In the genomic region with DNA sequence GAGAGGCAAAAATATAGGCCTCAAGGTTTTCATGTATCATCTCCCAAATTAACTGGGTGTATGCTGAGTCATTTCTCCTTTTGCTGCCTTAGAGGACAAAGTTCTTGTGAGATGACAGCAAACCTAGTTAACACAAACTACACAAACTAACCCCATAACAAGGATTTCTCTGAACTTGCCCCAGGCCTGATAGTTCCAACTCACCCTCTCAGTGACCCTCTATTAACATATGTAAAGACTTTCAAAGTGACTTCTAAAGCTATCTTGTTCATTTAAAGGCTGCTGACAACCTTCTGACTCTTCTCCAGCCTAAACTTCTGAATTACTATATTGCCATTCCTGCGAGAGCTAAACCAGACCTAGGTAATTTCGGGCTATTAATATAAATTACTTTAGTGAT, we compare ENCODE assay signal across 33 cellular contexts.
"Had no signal": no experiment of that assay in that cellular context is flagged by ENCODE, and none has a peak within 500 bp of the region (broad histone marks: within the 10 kb centered on the region; RNA-seq: fewer than 3 reads in every experiment).

No MANE protein-coding gene starts in this region.

- DNase-seq: hypothalamus; immature natural killer cell; kidney; left colon; left lung; lower lobe of right lung; mammary epithelial cell; mesenchymal stem cell; midbrain; mucosa of descending colon; naive thymus-derived CD8-positive, alpha-beta T cell; nucleus accumbens; pancreas; posterior cingulate gyrus; retina; right cardiac atrium; stimulated activated CD4-positive, alpha-beta T cell treated with anti-CD3 and anti-CD28 coated beads, Interleukin-12 subunit alpha, Interleukin-12 subunit beta, amount 100 ng/mL, for 4 hours; stimulated activated CD4-positive, alpha-beta T cell treated with anti-CD3 and anti-CD28 coated beads, Interleukin-15, amount 100 ng/mL, for 24 hours; stimulated activated CD4-positive, alpha-beta T cell treated with anti-CD3 and anti-CD28 coated beads, Interleukin-2, amount 100 ng/mL, for 24 hours; stimulated activated CD4-positive, alpha-beta T cell treated with anti-CD3 and anti-CD28 coated beads, Interleukin-4, amount 100 ng/mL, for 1 hour; stimulated activated naive B cell treated with anti-CD40 and anti-IgM and Interleukin-4, amounts not matched to agents 10 μg/mL and 1 μg/mL and 100 μg/mL, for 72 hours; stimulated activated naive CD8-positive, alpha-beta T cell treated with anti-CD3 and anti-CD28 coated beads, Interleukin-15, Interleukin-2, amounts not matched to agents 100 U/mL and 50 U/mL, for 24 hours; stomach; testis; thyroid gland; transverse colon; upper lobe of left lung had no signal

- H3K36me3 Mint-ChIP-seq: immature natural killer cell; stimulated activated naive B cell treated with anti-CD40 and anti-IgM and Interleukin-4, amounts not matched to agents 10 μg/mL and 1 μg/mL and 100 μg/mL, for 72 hours had no signal

- H3K4me3 ChIP-seq: left lung, lower lobe of right lung, mucosa of descending colon, pancreas, prostate gland, skin epidermis, stomach, testis, thyroid gland, transverse colon, upper lobe of left lung, vagina had no signal

- H3K4me3 Mint-ChIP-seq: immature natural killer cell; naive thymus-derived CD8-positive, alpha-beta T cell; nephron; neural crest cell; stimulated activated naive B cell treated with anti-CD40 and anti-IgM and Interleukin-4, amounts not matched to agents 10 μg/mL and 1 μg/mL and 100 μg/mL, for 72 hours had no signal

- H3K4me1 Mint-ChIP-seq: immature natural killer cell; naive thymus-derived CD8-positive, alpha-beta T cell; nephron; neural crest cell; stimulated activated naive B cell treated with anti-CD40 and anti-IgM and Interleukin-4, amounts not matched to agents 10 μg/mL and 1 μg/mL and 100 μg/mL, for 72 hours had no signal

- H3K27ac Mint-ChIP-seq: immature natural killer cell; naive thymus-derived CD8-positive, alpha-beta T cell; nephron; stimulated activated naive B cell treated with anti-CD40 and anti-IgM and Interleukin-4, amounts not matched to agents 10 μg/mL and 1 μg/mL and 100 μg/mL, for 72 hours had no signal

- H3K27me3 ChIP-seq: left lung, pancreas, stomach, testis, thyroid gland, transverse colon, upper lobe of left lung, vagina had no signal

- H3K36me3 ChIP-seq: left lung, lower lobe of right lung, pancreas, prostate gland, stomach, thyroid gland, transverse colon, upper lobe of left lung, vagina had no signal

- ATAC-seq: left colon; left lung; lower lobe of right lung; mucosa of descending colon; naive thymus-derived CD8-positive, alpha-beta T cell; pancreas; right cardiac atrium; sciatic nerve; stimulated activated naive B cell treated with anti-CD40 and anti-IgM and Interleukin-4, amounts not matched to agents 10 μg/mL and 1 μg/mL and 100 μg/mL, for 72 hours; stimulated activated naive CD8-positive, alpha-beta T cell treated with anti-CD3 and anti-CD28 coated beads, Interleukin-15, Interleukin-2, amounts not matched to agents 100 U/mL and 50 U/mL, for 24 hours had no signal
